25 cellular contexts compared by ENCODE assay signal in the genomic region with DNA sequence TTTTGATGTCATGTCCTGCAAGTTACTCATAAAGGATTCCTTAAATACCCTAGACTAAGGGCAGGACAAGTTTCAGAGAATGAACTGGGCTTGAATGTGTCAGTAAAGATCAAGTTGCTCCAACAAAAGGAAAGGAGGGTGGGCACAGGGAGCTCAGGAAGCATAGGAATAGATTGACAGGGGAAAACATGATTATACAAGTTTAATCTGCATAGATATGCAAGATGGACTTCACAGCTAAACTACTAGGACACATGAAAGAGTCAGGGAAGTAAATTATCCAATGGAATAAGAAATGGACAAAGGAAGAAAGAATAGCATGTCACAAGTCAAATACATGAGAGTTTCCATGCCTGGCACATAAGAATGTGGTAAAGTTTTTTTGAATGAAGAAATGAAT.
DNase-seq lines count a peak whose midpoint lies in the region; ATAC-seq, FAIRE-seq and TF ChIP-seq lines count a peak whose summit lies in the region.
"Had no signal": no experiment of that assay in that cellular context is flagged by ENCODE, and none has a peak within 500 bp of the region (broad histone marks: within the 10 kb centered on the region; RNA-seq: fewer than 3 reads in every experiment).

No MANE protein-coding gene starts in this region.

- peaks cover 7% of the 10 kb centered on the region for H3K9me3 ChIP-seq in DND-41 (ENCODE audit: insufficient read depth, low read length, severe bottlenecking)
- no peaks in the 10 kb centered on the region for H3K9me3 ChIP-seq in PC-9 (ENCODE audit: insufficient read depth, low read depth)
- H3K9me3 ChIP-seq in spleen = peaks cover 0 to 9% (median 0%) of the 10 kb centered on the region in 8 donors
- no peaks in the 10 kb centered on the region for H3K9me3 ChIP-seq in T-helper 17 cell (ENCODE audit: control insufficient read depth, low read length, poor library complexity, severe bottlenecking)
- H3K9me3 ChIP-seq: BE2C, BLaER1, Caco-2 had no signal

- no peak overlapping the region for H3K9ac ChIP-seq in DND-41 (ENCODE audit: low read depth, low read length)
- H3K9ac ChIP-seq: BLaER1 had no signal

- TF ChIP-seq POLR2A in spleen (IDR thresholded peaks at IDR 0.05) = no peak

- H4K20me1 ChIP-seq in DND-41 (ENCODE audit: insufficient read depth, low read length) = no peaks in the 10 kb centered on the region
- H4K20me1 ChIP-seq in PC-9 (ENCODE audit: insufficient read depth) = no peaks in the 10 kb centered on the region
- H4K20me1 ChIP-seq: BLaER1 had no signal

- H3K4me3 Mint-ChIP-seq in T-helper 17 cell = no peak overlapping the region
- no peak overlapping the region for H3K4me3 Mint-ChIP-seq in T-helper 2 cell treated with Interferon-gamma antibody and Interleukin-4, amounts not matched to agents 5 μg/mL and 100 μg/mL, for 36 hours
- H3K4me3 Mint-ChIP-seq: CD14-positive monocyte; CD4-positive, alpha-beta memory T cell; CD4-positive, CD25-positive, alpha-beta regulatory T cell had no signal

- DNase-seq in DND-41 = no peak
- no peak for DNase-seq in PC-9
- DNase-seq in bronchial epithelial cell (ENCODE audit: low read depth) = peak; percentile 13
- no peak for DNase-seq in spleen
- DNase-seq in T-helper 17 cell = no peak
- DNase-seq in T-helper 2 cell treated with Interferon-gamma antibody and Interleukin-4, amounts not matched to agents 5 μg/mL and 100 μg/mL, for 36 hours (ENCODE audit: low spot score) = no peak
- DNase-seq: 8988T; ACHN; BE2C; C1 segment of cervical spinal cord; Caco-2; Calu3; CD4-positive, alpha-beta memory T cell; CD4-positive, CD25-positive, alpha-beta regulatory T cell; DMS79 treated with DMSO at 0.1 percent for 48 hours; EL; GDM1 had no signal

- ATAC-seq in DND-41 (ENCODE audit: insufficient read depth, low read depth) (no peak), T-helper 17 cell (no peak)
- ATAC-seq: GM12878 had no signal

- H3K4me3 ChIP-seq in DND-41 (ENCODE audit: low read depth in 1 of 2, low read length in 2 of 2) (no peak overlapping the region), PC-9 (no peak overlapping the region), bronchial epithelial cell (ENCODE audit: low read depth, low read length) (no peak overlapping the region), spleen (no peak overlapping the region)
- H3K4me3 ChIP-seq: BLaER1, GM12878 had no signal

- no TSS peak for BruUV-seq in PC-9 (replicated peaks; lab: Mats Ljungman, UMichigan)

- intact Hi-C loops in PC-9 (cut with micrococcal nuclease; ENCODE audit: unreplicated experiment) = no loop called here
- intact Hi-C loops in spleen (cut with DNase I; ENCODE audit: low total_unique reads) = no loop called here

- CTCF ChIA-PET in PC-9 (lab: Charles Lee) = no interaction called here

- no peak overlapping the region for H3K27ac Mint-ChIP-seq in T-helper 17 cell
- H3K27ac Mint-ChIP-seq in T-helper 2 cell treated with Interferon-gamma antibody and Interleukin-4, amounts not matched to agents 5 μg/mL and 100 μg/mL, for 36 hours = no peak overlapping the region
- H3K27ac Mint-ChIP-seq: CD14-positive monocyte; CD4-positive, alpha-beta memory T cell; CD4-positive, CD25-positive, alpha-beta regulatory T cell had no signal

- no peak overlapping the region for H3K27ac ChIP-seq in DND-41 (ENCODE audit: low read length)
- H3K27ac ChIP-seq in PC-9 = no peak overlapping the region
- no peak overlapping the region for H3K27ac ChIP-seq in spleen
- H3K27ac ChIP-seq: BLaER1 had no signal

- peak overlapping the region; percentile 1; the same call in 1 of the 2 replicates for H3K4me2 ChIP-seq in DND-41 (ENCODE audit: insufficient read depth, low read length)
- no peak overlapping the region for H3K4me2 ChIP-seq in PC-9
- H3K4me2 ChIP-seq: BLaER1 had no signal

- no peaks in the 10 kb centered on the region; the same call in 1 of the 2 replicates for H3K9me2 ChIP-seq in PC-9 (ENCODE audit: insufficient read depth)

- peaks cover 17% of the 10 kb centered on the region for H3K27me3 Mint-ChIP-seq in T-helper 17 cell
- H3K27me3 Mint-ChIP-seq in T-helper 2 cell treated with Interferon-gamma antibody and Interleukin-4, amounts not matched to agents 5 μg/mL and 100 μg/mL, for 36 hours (ENCODE audit: low read depth) = peaks cover 19% of the 10 kb centered on the region

- FAIRE-seq in bronchial epithelial cell (lab: Jason Lieb, UNC) = no peak
- FAIRE-seq: A204.1, D721Med, GM12878, GM12892, GM18507, GM19239 had no signal

- H2AFZ ChIP-seq in DND-41 (ENCODE audit: low read depth, low read length) = no peak overlapping the region; the same call in 1 of the 2 replicates
- H2AFZ ChIP-seq in PC-9 = 0 out of 2 replicates have a peak overlapping the region, but pooled peaks have one; percentile 11

- no peak for TF ChIP-seq CTCF in DND-41 (IDR thresholded peaks at IDR 0.05; ENCODE audit: borderline replicate concordance, extremely low read depth, low read length, poor library complexity, severe bottlenecking)
- TF ChIP-seq CTCF in PC-9 (conservative IDR thresholded peaks at IDR 0.05) = no peak
- TF ChIP-seq CTCF in bronchial epithelial cell (IDR thresholded peaks at IDR 0.05; ENCODE audit: insufficient read depth, low read length, severe bottlenecking) = no peak
- no peak for TF ChIP-seq CTCF in spleen (IDR thresholded peaks at IDR 0.05 in 8 of 11, conservative IDR thresholded peaks at IDR 0.05 in 3 of 11)

- H3K79me2 ChIP-seq in DND-41 (ENCODE audit: insufficient read depth, low read length) (peaks cover 5% of the 10 kb centered on the region; the same call in 1 of the 2 replicates), PC-9 (ENCODE audit: low read depth) (no peaks in the 10 kb centered on the region)

- no peaks in the 10 kb centered on the region for H3K4me1 Mint-ChIP-seq in T-helper 17 cell
- peaks cover 18% of the 10 kb centered on the region for H3K4me1 Mint-ChIP-seq in T-helper 2 cell treated with Interferon-gamma antibody and Interleukin-4, amounts not matched to agents 5 μg/mL and 100 μg/mL, for 36 hours (ENCODE audit: low read depth)
- H3K4me1 Mint-ChIP-seq: CD4-positive, CD25-positive, alpha-beta regulatory T cell had no signal

- peaks cover 6% of the 10 kb centered on the region for H3K36me3 Mint-ChIP-seq in T-helper 17 cell (ENCODE audit: low read depth)
- H3K36me3 Mint-ChIP-seq in T-helper 2 cell treated with Interferon-gamma antibody and Interleukin-4, amounts not matched to agents 5 μg/mL and 100 μg/mL, for 36 hours (ENCODE audit: low read depth) = peaks cover 5% of the 10 kb centered on the region
- H3K36me3 Mint-ChIP-seq: CD14-positive monocyte; CD4-positive, alpha-beta memory T cell; CD4-positive, CD25-positive, alpha-beta regulatory T cell had no signal

- no peaks in the 10 kb centered on the region; the same call in 1 of the 2 replicates for H3K36me3 ChIP-seq in DND-41 (ENCODE audit: insufficient read depth, low read length)
- H3K36me3 ChIP-seq in PC-9 (ENCODE audit: low read depth) = no peaks in the 10 kb centered on the region
- no peaks in the 10 kb centered on the region for H3K36me3 ChIP-seq in bronchial epithelial cell (ENCODE audit: control insufficient read depth, insufficient read depth, low read length)
- H3K36me3 ChIP-seq in spleen = no peaks in the 10 kb centered on the region
- H3K36me3 ChIP-seq: BE2C, BLaER1 had no signal

- no peaks in the 10 kb centered on the region for H3F3A ChIP-seq in PC-9 (ENCODE audit: insufficient read depth, low read depth)

- H3K27me3 ChIP-seq in DND-41 (ENCODE audit: insufficient read depth, low read length, poor library complexity) (no peaks in the 10 kb centered on the region), PC-9 (ENCODE audit: insufficient read depth, low read depth) (no peaks in the 10 kb centered on the region), bronchial epithelial cell (ENCODE audit: control insufficient read depth, insufficient read depth, low read length) (no peaks in the 10 kb centered on the region), spleen (replicated peaks in 1 of 7) (no peaks in the 10 kb centered on the region)
- H3K27me3 ChIP-seq: BE2C, BLaER1 had no signal

- peaks cover 6% of the 10 kb centered on the region for H3K9me3 Mint-ChIP-seq in T-helper 2 cell treated with Interferon-gamma antibody and Interleukin-4, amounts not matched to agents 5 μg/mL and 100 μg/mL, for 36 hours

- POLR2A ChIA-PET in PC-9 (lab: Charles Lee; ENCODE audit: unreplicated experiment) = no interaction called here

- peaks cover 51% of the 10 kb centered on the region for H3K4me1 ChIP-seq in DND-41 (ENCODE audit: insufficient read depth, low read length)
- H3K4me1 ChIP-seq in PC-9 (replicated peaks; ENCODE audit: insufficient read depth) = no peaks in the 10 kb centered on the region
- no peaks in the 10 kb centered on the region for H3K4me1 ChIP-seq in spleen
- H3K4me1 ChIP-seq: BE2C, Caco-2 had no signal
